Comparison of ENCODE assay signal across 11 cellular contexts in genomic region chr2:136052374-136053362, GRCh38.
DNase-seq lines count a peak whose midpoint lies in the region; ATAC-seq, FAIRE-seq and TF ChIP-seq lines count a peak whose summit lies in the region.
"Had no signal": no experiment of that assay in that cellular context is flagged by ENCODE, and none has a peak within 500 bp of the region (broad histone marks: within the 10 kb centered on the region; RNA-seq: fewer than 3 reads in every experiment).

No MANE protein-coding gene starts in this region.

- peaks cover 5% of the 10 kb centered on the region for H3K9me3 Mint-ChIP-seq in activated T-cell treated with anti-CD3 and anti-CD28 coated beads, Interleukin-2, amount 50 U/mL, for 24 hours

- no peak for TF ChIP-seq CTCF in OCI-LY7 (conservative IDR thresholded peaks at IDR 0.05; ENCODE audit: low read length)

- H3K9me2 ChIP-seq in OCI-LY7 (ENCODE audit: insufficient read depth, low read length), result no peaks in the 10 kb centered on the region

- peaks cover 89% of the 10 kb centered on the region for H3K4me1 Mint-ChIP-seq in activated T-cell treated with anti-CD3 and anti-CD28 coated beads, Interleukin-2, amount 50 U/mL, for 24 hours (ENCODE audit: low read depth)

- no peaks in the 10 kb centered on the region for H3K27me3 Mint-ChIP-seq in activated T-cell treated with anti-CD3 and anti-CD28 coated beads, Interleukin-2, amount 50 U/mL, for 24 hours

- H3K36me3 ChIP-seq in OCI-LY7 (ENCODE audit: insufficient read depth, low read length), result no peaks in the 10 kb centered on the region

- BruUV-seq in OCI-LY7 (replicated peaks; lab: Mats Ljungman, UMichigan), result no TSS peak

- peak overlapping the region; percentile 56 for H3K4me3 Mint-ChIP-seq in activated T-cell treated with anti-CD3 and anti-CD28 coated beads, Interleukin-2, amount 50 U/mL, for 24 hours

- no peak overlapping the region for H3K4me3 ChIP-seq in OCI-LY7 (ENCODE audit: low read depth, low read length, poor library complexity, severe bottlenecking)

- peak overlapping the region; percentile 42 for H3K4me2 ChIP-seq in OCI-LY7 (ENCODE audit: low read length)

- peak overlapping the region; percentile 67; the same call in 1 of the 2 replicates for H2AFZ ChIP-seq in OCI-LY7 (ENCODE audit: low read length)

- no peak for DNase-seq in activated T-cell treated with anti-CD3 and anti-CD28 coated beads, Interleukin-2, amount 50 U/mL, for 24 hours
- no peak for DNase-seq in activated T-cell treated with anti-CD3 and anti-CD28 coated beads for 4 hours
- DNase-seq in OCI-LY7 (ENCODE audit: low spot score), result peak; percentile 46
- no peak for DNase-seq in stimulated activated naive CD8-positive, alpha-beta T cell treated with anti-CD3 and anti-CD28 coated beads, Interleukin-15, Interleukin-2, amounts not matched to agents 100 U/mL and 50 U/mL, for 24 hours
- DNase-seq in H54 (ENCODE audit: insufficient read length, low spot score), result no peak
- DNase-seq in NOMO-1 treated with DMSO at 0.1 percent for 48 hours (lab: John Stamatoyannopoulos, UW; ENCODE audit: unreplicated experiment), result no peak
- DNase-seq in hypothalamus (lab: John Stamatoyannopoulos, UW), result no peak
- DNase-seq: activated CD4-positive, CD25-positive, alpha-beta regulatory T cell treated with anti-CD3 and anti-CD28 coated beads, Interleukin-2, amount 50 U/mL, for 72 hours; retina; RPMI8226 had no signal

- H3K4me1 ChIP-seq in OCI-LY7 (ENCODE audit: insufficient read depth, low read length, poor library complexity, severe bottlenecking), result peaks cover 53% of the 10 kb centered on the region

- no peaks in the 10 kb centered on the region for H4K20me1 ChIP-seq in OCI-LY7 (ENCODE audit: insufficient read depth, low read length)

- intact Hi-C loops in OCI-LY7 (cut with micrococcal nuclease; ENCODE audit: unreplicated experiment), result no loop called here

- ATAC-seq in GM21825 (IDR thresholded peaks at IDR 0.05; ENCODE audit: unreplicated experiment), result peak; percentile 24
- ATAC-seq in stimulated activated naive CD8-positive, alpha-beta T cell treated with anti-CD3 and anti-CD28 coated beads, Interleukin-15, Interleukin-2, amounts not matched to agents 100 U/mL and 50 U/mL, for 24 hours, result peak; percentile 9

- H3K79me2 ChIP-seq in OCI-LY7 (ENCODE audit: insufficient read depth, low read depth, low read length), result no peaks in the 10 kb centered on the region

- CTCF ChIA-PET in OCI-LY7 (lab: Charles Lee; ENCODE audit: unreplicated experiment), result no interaction called here

- H3K36me3 Mint-ChIP-seq in activated T-cell treated with anti-CD3 and anti-CD28 coated beads, Interleukin-2, amount 50 U/mL, for 24 hours (ENCODE audit: low read depth), result no peaks in the 10 kb centered on the region

- TF ChIP-seq POLR2A in H54 (IDR thresholded peaks at IDR 0.05; ENCODE audit: low read depth, low read length), result no peak

- no peaks in the 10 kb centered on the region for H3K9me3 ChIP-seq in OCI-LY7 (ENCODE audit: low read length)

- POLR2A ChIA-PET in OCI-LY7 (lab: Charles Lee), result interaction anchor here (0.7 to 3.1 kb wide), 14 partner anchors 8 to 105 kb away, joined by 3 to 10 read pairs (median 3); no protein-coding TSS in a partner anchor

- peak overlapping the region; percentile 96 for H3K27ac Mint-ChIP-seq in activated T-cell treated with anti-CD3 and anti-CD28 coated beads, Interleukin-2, amount 50 U/mL, for 24 hours

- FAIRE-seq in H54 (lab: Jason Lieb, UNC), result no peak

- no peak overlapping the region for H3K27ac ChIP-seq in OCI-LY7 (ENCODE audit: low read depth, low read length, poor library complexity, severe bottlenecking)
